In the genomic region with DNA sequence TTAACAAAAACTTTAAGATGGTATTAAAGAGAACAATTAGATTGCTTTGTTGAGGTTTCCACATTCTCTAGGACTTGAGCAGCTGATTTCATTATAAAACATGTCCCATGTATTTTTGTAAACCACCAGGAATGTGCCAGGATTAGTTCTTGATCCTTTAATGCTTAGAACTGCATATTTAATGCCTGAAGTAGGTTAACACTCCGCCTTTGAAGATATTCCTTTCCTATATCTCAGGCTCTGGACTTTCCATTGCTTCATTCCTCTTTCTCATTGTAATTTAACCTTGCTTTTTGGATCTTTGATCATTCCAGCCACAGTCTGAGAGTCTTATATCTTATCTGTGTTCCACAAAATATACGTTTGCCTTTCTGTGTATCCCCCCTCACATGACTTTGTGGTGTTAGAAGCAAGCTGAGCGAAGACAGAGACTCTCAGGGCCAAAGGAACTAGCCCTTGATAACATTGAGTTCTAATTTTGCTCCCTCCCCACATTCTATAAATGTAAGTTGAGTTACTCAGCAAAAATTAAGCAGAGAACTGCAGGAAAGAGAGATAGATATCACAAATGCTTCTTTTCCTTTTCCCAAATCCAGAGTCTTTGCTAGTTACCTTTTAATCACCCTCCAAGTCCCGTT, we compare ENCODE assay signal across 26 cellular contexts. TPM values are rescaled to one million over a fixed set of nuclear protein-coding genes. Genes with fewer than 3 reads are reported as not detected.
"Had no signal": no experiment of that assay in that cellular context is flagged by ENCODE, and none has a peak within 500 bp of the region (broad histone marks: within the 10 kb centered on the region; RNA-seq: fewer than 3 reads in every experiment).

No MANE protein-coding gene starts in this region.

- H3K4me3 ChIP-seq: dorsolateral prefrontal cortex, thyroid gland had no signal

- H3K27me3 ChIP-seq: brain microvascular endothelial cell, neutrophil, thyroid gland had no signal

- H3K36me3 ChIP-seq: brain microvascular endothelial cell, neutrophil, thyroid gland had no signal

- H3K9me3 Mint-ChIP-seq: activated naive CD4-positive, alpha-beta T cell treated with anti-CD3 and anti-CD28 coated beads for 36 hours; activated T-cell treated with anti-CD3 and anti-CD28 coated beads, Interleukin-2, amount 50 U/mL, for 4 hours; memory B cell; natural killer cell treated with Interleukin-12 subunit alpha and Interleukin-12 subunit beta and Interleukin-15 and Interleukin-18, amount 100 ng/mL, for 72 hours; T-cell had no signal

- DNase-seq: activated CD4-positive, alpha-beta T cell treated with anti-CD3 and anti-CD28 coated beads, Interleukin-2, amount 50 U/mL, for 1 hour; activated CD4-positive, CD25-positive, alpha-beta regulatory T cell treated with anti-CD3 and anti-CD28 coated beads, Interleukin-2, amount 50 U/mL, for 72 hours; activated CD8-positive, alpha-beta memory T cell treated with anti-CD3 and anti-CD28 coated beads, Interleukin-2, amount 50 U/mL, for 4 hours; activated naive CD4-positive, alpha-beta T cell treated with anti-CD3 and anti-CD28 coated beads for 36 hours; activated T-cell treated with anti-CD3 and anti-CD28 coated beads, Interleukin-2, amount 50 U/mL, for 4 hours; aorta; brain microvascular endothelial cell; central memory CD4-positive, alpha-beta T cell; dorsolateral prefrontal cortex; head of caudate nucleus; kidney glomerular epithelial cell; left ventricle myocardium superior; stimulated activated CD4-positive, alpha-beta T cell treated with anti-CD3 and anti-CD28 coated beads, Interleukin-12 subunit alpha, Interleukin-12 subunit beta, amount 100 ng/mL, for 4 hours; stimulated activated CD4-positive, alpha-beta T cell treated with anti-CD3 and anti-CD28 coated beads, Interleukin-1b, Interleukin-23, amount 100 ng/mL, for 48 hours; stimulated activated CD8-positive, alpha-beta memory T cell treated with anti-CD3 and anti-CD28 coated beads, Interleukin-4, amount 100 ng/mL, for 48 hours; stimulated activated naive CD4-positive, alpha-beta T cell; T-cell; thyroid gland had no signal

- H3K4me1 ChIP-seq: thyroid gland had no signal

- H3K27ac ChIP-seq: brain microvascular endothelial cell, dorsolateral prefrontal cortex, neutrophil, thyroid gland, VCaP had no signal

- H3K27me3 Mint-ChIP-seq: natural killer cell treated with Interleukin-12 subunit alpha and Interleukin-12 subunit beta and Interleukin-15 and Interleukin-18, amount 100 ng/mL, for 72 hours had no signal

- H3K9me3 ChIP-seq: neutrophil, thyroid gland had no signal

- H3K36me3 Mint-ChIP-seq: memory B cell; natural killer cell treated with Interleukin-12 subunit alpha and Interleukin-12 subunit beta and Interleukin-15 and Interleukin-18, amount 100 ng/mL, for 72 hours; T-cell had no signal

- ATAC-seq: activated T-cell treated with anti-CD3 and anti-CD28 coated beads, Interleukin-2, amount 50 U/mL, for 4 hours; left ventricle myocardium superior; natural killer cell treated with Interleukin-12 subunit alpha and Interleukin-12 subunit beta and Interleukin-15 and Interleukin-18, amount 100 ng/mL, for 72 hours; T-cell had no signal

- H3K27ac Mint-ChIP-seq: activated naive CD4-positive, alpha-beta T cell treated with anti-CD3 and anti-CD28 coated beads for 36 hours; memory B cell; natural killer cell treated with Interleukin-12 subunit alpha and Interleukin-12 subunit beta and Interleukin-15 and Interleukin-18, amount 100 ng/mL, for 72 hours; T-cell had no signal

- H3K4me1 Mint-ChIP-seq: memory B cell had no signal

- H3K4me3 Mint-ChIP-seq: activated naive CD4-positive, alpha-beta T cell treated with anti-CD3 and anti-CD28 coated beads for 36 hours; activated T-cell treated with anti-CD3 and anti-CD28 coated beads, Interleukin-2, amount 50 U/mL, for 4 hours; memory B cell; natural killer cell treated with Interleukin-12 subunit alpha and Interleukin-12 subunit beta and Interleukin-15 and Interleukin-18, amount 100 ng/mL, for 72 hours; T-cell had no signal

RNA-seq across cellular contexts. Expression of a gene that starts 2.3 kb away (rescaled TPM):
- total RNA-seq: activated naive CD4-positive, alpha-beta T cell treated with anti-CD3 and anti-CD28 coated beads for 36 hours; activated T-cell treated with anti-CD3 and anti-CD28 coated beads, Interleukin-2, amount 50 U/mL, for 4 hours; aorta; epithelial cell of proximal tubule; fibroblast of lung; frontal cortex; left ventricle myocardium superior; natural killer cell treated with Interleukin-12 subunit alpha and Interleukin-12 subunit beta and Interleukin-15 and Interleukin-18, amount 100 ng/mL, for 72 hours; thyroid gland; ureter had no signal
- polyA plus RNA-seq: aorta, fibroblast of lung had no signal

RNA-seq across cellular contexts. Expression of a gene that starts 9.2 kb away (rescaled TPM):
- total RNA-seq: activated naive CD4-positive, alpha-beta T cell treated with anti-CD3 and anti-CD28 coated beads for 36 hours; activated T-cell treated with anti-CD3 and anti-CD28 coated beads, Interleukin-2, amount 50 U/mL, for 4 hours; epithelial cell of proximal tubule; fibroblast of lung; frontal cortex; left ventricle myocardium superior; T-cell; ureter had no signal
- polyA plus RNA-seq: aorta had no signal

RNA-seq across cellular contexts. Expression of a gene that starts 29.2 kb away (rescaled TPM):
- total RNA-seq: activated naive CD4-positive, alpha-beta T cell treated with anti-CD3 and anti-CD28 coated beads for 36 hours; activated T-cell treated with anti-CD3 and anti-CD28 coated beads, Interleukin-2, amount 50 U/mL, for 4 hours; epithelial cell of proximal tubule; fibroblast of lung; frontal cortex; left ventricle myocardium superior; natural killer cell treated with Interleukin-12 subunit alpha and Interleukin-12 subunit beta and Interleukin-15 and Interleukin-18, amount 100 ng/mL, for 72 hours; thyroid gland had no signal
- polyA plus RNA-seq: aorta, fibroblast of lung had no signal

RNA-seq across cellular contexts. Expression of a gene that starts 30.1 kb away (rescaled TPM):
- total RNA-seq: activated naive CD4-positive, alpha-beta T cell treated with anti-CD3 and anti-CD28 coated beads for 36 hours; activated T-cell treated with anti-CD3 and anti-CD28 coated beads, Interleukin-2, amount 50 U/mL, for 4 hours; epithelial cell of proximal tubule; fibroblast of lung had no signal
- polyA plus RNA-seq: fibroblast of lung had no signal
